Comparison of ENCODE assay signal across 14 cellular contexts in genomic region chr18:23541349-23542093, GRCh38. TPM values are rescaled to one million over a fixed set of nuclear protein-coding genes. Genes with fewer than 3 reads are reported as not detected.
DNase-seq lines count a peak whose midpoint lies in the region; ATAC-seq, FAIRE-seq and TF ChIP-seq lines count a peak whose summit lies in the region.
"Had no signal": no experiment of that assay in that cellular context is flagged by ENCODE, and none has a peak within 500 bp of the region (broad histone marks: within the 10 kb centered on the region; RNA-seq: fewer than 3 reads in every experiment).

No MANE protein-coding gene starts in this region.

- H3K4me3 ChIP-seq in naive thymus-derived CD4-positive, alpha-beta T cell (ENCODE audit: low read length), result no peak overlapping the region
- H3K4me3 ChIP-seq in uterus, result no peak overlapping the region
- H3K4me3 ChIP-seq: GM23338 had no signal

- no peaks in the 10 kb centered on the region for H3K9me3 Mint-ChIP-seq in CD4-positive, alpha-beta T cell
- H3K9me3 Mint-ChIP-seq in activated naive CD8-positive, alpha-beta T cell treated with anti-CD3 and anti-CD28 coated beads, Interleukin-2, amount 10 ng/mL, durations not matched to agents 7 days and 5 days, result no peaks in the 10 kb centered on the region
- H3K9me3 Mint-ChIP-seq in naive thymus-derived CD4-positive, alpha-beta T cell, result no peaks in the 10 kb centered on the region
- H3K9me3 Mint-ChIP-seq in progenitor cell of endocrine pancreas (ENCODE audit: low read depth), result no peaks in the 10 kb centered on the region
- H3K9me3 Mint-ChIP-seq: GM23338 had no signal

- peak overlapping the region; percentile 73 for H3K27ac Mint-ChIP-seq in CD4-positive, alpha-beta T cell
- peak overlapping the region; percentile 64 for H3K27ac Mint-ChIP-seq in activated naive CD8-positive, alpha-beta T cell treated with anti-CD3 and anti-CD28 coated beads, Interleukin-2, amount 10 ng/mL, durations not matched to agents 7 days and 5 days
- H3K27ac Mint-ChIP-seq in naive thymus-derived CD4-positive, alpha-beta T cell, result peak overlapping the region; percentile 70 to 92 (median 86)
- no peak overlapping the region for H3K27ac Mint-ChIP-seq in progenitor cell of endocrine pancreas
- H3K27ac Mint-ChIP-seq: GM23338 had no signal

- H3K27ac ChIP-seq in CD4-positive, alpha-beta T cell (ENCODE audit: low read depth, low read length), result no peak overlapping the region
- H3K27ac ChIP-seq in naive thymus-derived CD4-positive, alpha-beta T cell (ENCODE audit: low read depth, low read length), result peak overlapping the region; percentile 44
- peak overlapping the region in 1 of 2 donors; percentile 51 for H3K27ac ChIP-seq in uterus

- peaks cover 7 to 63% (median 49%) of the 10 kb centered on the region in 3 experiments for H3K36me3 ChIP-seq in naive thymus-derived CD4-positive, alpha-beta T cell (ENCODE audit: control insufficient read depth in 2 of 3, insufficient read depth in 3 of 3, low read length in 3 of 3)
- no peaks in the 10 kb centered on the region for H3K36me3 ChIP-seq in uterus

- no peaks in the 10 kb centered on the region for H3K27me3 ChIP-seq in CD4-positive, alpha-beta T cell (ENCODE audit: control insufficient read depth, insufficient read depth, low read length)
- H3K27me3 ChIP-seq in naive thymus-derived CD4-positive, alpha-beta T cell (ENCODE audit: control insufficient read depth in 2 of 2, insufficient read depth in 2 of 2, low read length in 2 of 2), result no peaks in the 10 kb centered on the region
- no peaks in the 10 kb centered on the region for H3K27me3 ChIP-seq in uterus

- POLR2A ChIA-PET in CD4-positive, alpha-beta T cell (lab: Charles Lee), result interaction anchor here (0.7 to 2.0 kb wide), 4 partner anchors 18 to 430 kb away, joined by 3 to 11 read pairs (median 4); no protein-coding TSS in a partner anchor
- POLR2A ChIA-PET in activated naive CD8-positive, alpha-beta T cell treated with anti-CD3 and anti-CD28 coated beads, Interleukin-2, amount 10 ng/mL, durations not matched to agents 7 days and 5 days (lab: Charles Lee), result interaction anchor here (1.1 to 1.7 kb wide), 3 partner anchors 45 to 53 kb away, joined by 4 to 10 read pairs (median 5); partner anchors contain the start of gene NPC1
- POLR2A ChIA-PET in naive thymus-derived CD4-positive, alpha-beta T cell (lab: Charles Lee), result interaction anchor here (0.5 to 0.9 kb wide), 2 partner anchors 30 to 40 kb away, joined by 3 read pairs; no protein-coding TSS in a partner anchor

- peaks cover 11 to 37% of the 10 kb centered on the region in 2 donors for H3K4me1 ChIP-seq in naive thymus-derived CD4-positive, alpha-beta T cell (ENCODE audit: control insufficient read depth in 2 of 2, insufficient read depth in 2 of 2, low read length in 2 of 2)
- no peaks in the 10 kb centered on the region for H3K4me1 ChIP-seq in uterus

- peaks cover 84% of the 10 kb centered on the region for H3K36me3 Mint-ChIP-seq in CD4-positive, alpha-beta T cell (ENCODE audit: low read depth)
- H3K36me3 Mint-ChIP-seq in activated naive CD8-positive, alpha-beta T cell treated with anti-CD3 and anti-CD28 coated beads, Interleukin-2, amount 10 ng/mL, durations not matched to agents 7 days and 5 days, result peaks cover 34% of the 10 kb centered on the region
- peaks cover 11 to 48% (median 28%) of the 10 kb centered on the region in 5 donors for H3K36me3 Mint-ChIP-seq in naive thymus-derived CD4-positive, alpha-beta T cell
- peaks cover 25% of the 10 kb centered on the region for H3K36me3 Mint-ChIP-seq in progenitor cell of endocrine pancreas (ENCODE audit: insufficient read depth)

- no peak for DNase-seq in CD4-positive, alpha-beta T cell
- DNase-seq in GM19239 (ENCODE audit: insufficient read length, low spot score), result no peak
- no peak for DNase-seq in activated naive CD8-positive, alpha-beta T cell treated with anti-CD3 and anti-CD28 coated beads, Interleukin-2, amount 10 ng/mL, durations not matched to agents 7 days and 5 days
- DNase-seq in naive thymus-derived CD4-positive, alpha-beta T cell, result peak in 1 of 9 donors; percentile 7
- DNase-seq in progenitor cell of endocrine pancreas (ENCODE audit: low spot score, unreplicated experiment), result no peak
- no peak for DNase-seq in NCI-H526 treated with DMSO at 0.1 percent for 48 hours (lab: John Stamatoyannopoulos, UW)
- DNase-seq in uterus, result no peak
- DNase-seq: kidney glomerular epithelial cell; NCI-H2029; NCI-H82; stimulated activated CD4-positive, alpha-beta T cell treated with anti-CD3 and anti-CD28 coated beads, Interleukin-2, amount 100 ng/mL, for 24 hours had no signal

- H3K27me3 Mint-ChIP-seq in CD4-positive, alpha-beta T cell, result no peaks in the 10 kb centered on the region
- H3K27me3 Mint-ChIP-seq in activated naive CD8-positive, alpha-beta T cell treated with anti-CD3 and anti-CD28 coated beads, Interleukin-2, amount 10 ng/mL, durations not matched to agents 7 days and 5 days, result no peaks in the 10 kb centered on the region
- H3K27me3 Mint-ChIP-seq in naive thymus-derived CD4-positive, alpha-beta T cell, result no peaks in the 10 kb centered on the region
- no peaks in the 10 kb centered on the region for H3K27me3 Mint-ChIP-seq in progenitor cell of endocrine pancreas

- H3K4me1 Mint-ChIP-seq in CD4-positive, alpha-beta T cell (ENCODE audit: low read depth), result peaks cover 37% of the 10 kb centered on the region
- peaks cover 38% of the 10 kb centered on the region for H3K4me1 Mint-ChIP-seq in activated naive CD8-positive, alpha-beta T cell treated with anti-CD3 and anti-CD28 coated beads, Interleukin-2, amount 10 ng/mL, durations not matched to agents 7 days and 5 days
- H3K4me1 Mint-ChIP-seq in naive thymus-derived CD4-positive, alpha-beta T cell, result peaks cover 31 to 46% (median 41%) of the 10 kb centered on the region in 7 donors
- H3K4me1 Mint-ChIP-seq in progenitor cell of endocrine pancreas (ENCODE audit: low read depth), result no peaks in the 10 kb centered on the region
- H3K4me1 Mint-ChIP-seq: GM23338 had no signal

- peak; percentile 35 for ATAC-seq in CD4-positive, alpha-beta T cell (ENCODE audit: poor library complexity)
- peak; percentile 24 for ATAC-seq in activated naive CD8-positive, alpha-beta T cell treated with anti-CD3 and anti-CD28 coated beads, Interleukin-2, amount 10 ng/mL, durations not matched to agents 7 days and 5 days (ENCODE audit: low read depth)
- ATAC-seq in naive thymus-derived CD4-positive, alpha-beta T cell, result no peak
- ATAC-seq: GM23338 had no signal

- peak overlapping the region; percentile 40 for H3K4me3 Mint-ChIP-seq in CD4-positive, alpha-beta T cell
- H3K4me3 Mint-ChIP-seq in activated naive CD8-positive, alpha-beta T cell treated with anti-CD3 and anti-CD28 coated beads, Interleukin-2, amount 10 ng/mL, durations not matched to agents 7 days and 5 days, result peak overlapping the region; percentile 63
- H3K4me3 Mint-ChIP-seq in naive thymus-derived CD4-positive, alpha-beta T cell, result peak overlapping the region; percentile 52 to 81 (median 70)
- H3K4me3 Mint-ChIP-seq in progenitor cell of endocrine pancreas (ENCODE audit: low read depth), result no peak overlapping the region
- H3K4me3 Mint-ChIP-seq: GM23338 had no signal

- TF ChIP-seq CTCF in CD4-positive, alpha-beta T cell (IDR thresholded peaks at IDR 0.05), result no peak
- no peak for TF ChIP-seq CTCF in progenitor cell of endocrine pancreas (IDR thresholded peaks at IDR 0.05; ENCODE audit: unreplicated experiment)
- TF ChIP-seq CTCF in uterus (IDR thresholded peaks at IDR 0.05), result no peak

- intact Hi-C loops in CD4-positive, alpha-beta T cell (cut with DNase I, micrococcal nuclease), result loop anchor here in 1 of 2 experiments (2.0 kb wide), 1 partner anchor 45 kb away; the partner anchor contains the start of gene NPC1
- intact Hi-C loops in naive thymus-derived CD4-positive, alpha-beta T cell (cut with micrococcal nuclease), result loop anchor here (1.0 to 2.0 kb wide), 4 partner anchors 25 to 45 kb away; partner anchors contain the start of genes NPC1 (in 2 of the 2) and RMC1 (in 1 of the 2)
- intact Hi-C loops in uterus (cut with DNase I; ENCODE audit: low total_unique reads), result no loop called here

- no peak for TF ChIP-seq POLR2A in uterus (IDR thresholded peaks at IDR 0.05)

- CTCF ChIA-PET in CD4-positive, alpha-beta T cell (lab: Charles Lee), result no interaction called here
- CTCF ChIA-PET in naive thymus-derived CD4-positive, alpha-beta T cell (lab: Charles Lee), result interaction anchor here (1.0 to 1.3 kb wide), 3 partner anchors 9 to 42 kb away, joined by 3 to 4 read pairs (median 3); no protein-coding TSS in a partner anchor

- FAIRE-seq in GM19239 (lab: Jason Lieb, UNC), result peak; percentile 26
- FAIRE-seq: endometrium, G401.6 had no signal

- H3K9me3 ChIP-seq in CD4-positive, alpha-beta T cell (ENCODE audit: control insufficient read depth, low read length), result no peaks in the 10 kb centered on the region
- H3K9me3 ChIP-seq in naive thymus-derived CD4-positive, alpha-beta T cell (ENCODE audit: control insufficient read depth in 2 of 3, low read length in 3 of 3), result no peaks in the 10 kb centered on the region
- no peaks in the 10 kb centered on the region for H3K9me3 ChIP-seq in uterus

RNA-seq across cellular contexts. Expression of gene RMC1, which starts 38.2 kb away (rescaled TPM):
- 10 to 100 TPM; 46.9 to 48.3 TPM for total RNA-seq in CD4-positive, alpha-beta T cell
- 10 to 100 TPM; 55.8 to 58.3 TPM for total RNA-seq in activated naive CD8-positive, alpha-beta T cell treated with anti-CD3 and anti-CD28 coated beads, Interleukin-2, amount 10 ng/mL, durations not matched to agents 7 days and 5 days
- total RNA-seq in naive thymus-derived CD4-positive, alpha-beta T cell, result 10 to 100 TPM; 45.7 to 59.7 (median 50.0) TPM
- 10 to 100 TPM; 23.1 to 39.9 TPM for polyA plus RNA-seq in naive thymus-derived CD4-positive, alpha-beta T cell
- total RNA-seq in progenitor cell of endocrine pancreas, result 25.5 and 28.5 TPM in 2 replicates
- total RNA-seq in uterus, result 10 to 100 TPM; 12.9 to 56.4 (median 27.8) TPM

RNA-seq across cellular contexts. Expression of gene NPC1, which starts 44.8 kb away (rescaled TPM):
- 10 to 100 TPM; 17.2 to 17.6 TPM for total RNA-seq in CD4-positive, alpha-beta T cell
- total RNA-seq in activated naive CD8-positive, alpha-beta T cell treated with anti-CD3 and anti-CD28 coated beads, Interleukin-2, amount 10 ng/mL, durations not matched to agents 7 days and 5 days, result 10 to 100 TPM; 54.5 to 55.3 TPM
- total RNA-seq in naive thymus-derived CD4-positive, alpha-beta T cell, result 10 to 100 TPM; 29.2 to 49.3 (median 31.4) TPM
- polyA plus RNA-seq in naive thymus-derived CD4-positive, alpha-beta T cell, result 1 to 10 TPM; 4.6 to 9.7 TPM
- total RNA-seq in progenitor cell of endocrine pancreas, result 35.1 and 36.0 TPM in 2 replicates
- total RNA-seq in uterus, result 10 to 100 TPM in 3 of 4 donors, 1 to 10 TPM in 1; 10.0 to 58.9 (median 41.1) TPM
